In genomic region chr11:8612522-8612921, GRCh38 we compare ENCODE assay signal across 1 cellular context.
TF ChIP-seq lines count a peak whose summit lies in the region.

No MANE protein-coding gene starts in this region.

TF ChIP-seq in GM12878, 131 proteins besides CTCF, POLR2A, EP300 and RAD21:
- no peak for TF ChIP-seq SRF (IDR thresholded peaks at IDR 0.05; ENCODE audit: low read depth in 2 of 2, low read length in 2 of 2)
- TF ChIP-seq, protein P1, sequence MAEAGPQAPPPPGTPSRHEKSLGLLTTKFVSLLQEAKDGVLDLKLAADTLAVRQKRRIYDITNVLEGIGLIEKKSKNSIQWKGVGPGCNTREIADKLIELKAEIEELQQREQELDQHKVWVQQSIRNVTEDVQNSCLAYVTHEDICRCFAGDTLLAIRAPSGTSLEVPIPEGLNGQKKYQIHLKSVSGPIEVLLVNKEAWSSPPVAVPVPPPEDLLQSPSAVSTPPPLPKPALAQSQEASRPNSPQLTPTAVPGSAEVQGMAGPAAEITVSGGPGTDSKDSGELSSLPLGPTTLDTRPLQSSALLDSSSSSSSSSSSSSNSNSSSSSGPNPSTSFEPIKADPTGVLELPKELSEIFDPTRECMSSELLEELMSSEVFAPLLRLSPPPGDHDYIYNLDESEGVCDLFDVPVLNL (IDR thresholded peaks at IDR 0.05; ENCODE audit: low read depth, low read length): no peak
- TF ChIP-seq SMAD1 (IDR thresholded peaks at IDR 0.05; ENCODE audit: low read depth, partially characterized antibody): no peak
- TF ChIP-seq NFIC (IDR thresholded peaks at IDR 0.05; ENCODE audit: low read depth, low read length): no peak
- TF ChIP-seq ZNF592 (IDR thresholded peaks at IDR 0.05): no peak
- TF ChIP-seq, protein P2, sequence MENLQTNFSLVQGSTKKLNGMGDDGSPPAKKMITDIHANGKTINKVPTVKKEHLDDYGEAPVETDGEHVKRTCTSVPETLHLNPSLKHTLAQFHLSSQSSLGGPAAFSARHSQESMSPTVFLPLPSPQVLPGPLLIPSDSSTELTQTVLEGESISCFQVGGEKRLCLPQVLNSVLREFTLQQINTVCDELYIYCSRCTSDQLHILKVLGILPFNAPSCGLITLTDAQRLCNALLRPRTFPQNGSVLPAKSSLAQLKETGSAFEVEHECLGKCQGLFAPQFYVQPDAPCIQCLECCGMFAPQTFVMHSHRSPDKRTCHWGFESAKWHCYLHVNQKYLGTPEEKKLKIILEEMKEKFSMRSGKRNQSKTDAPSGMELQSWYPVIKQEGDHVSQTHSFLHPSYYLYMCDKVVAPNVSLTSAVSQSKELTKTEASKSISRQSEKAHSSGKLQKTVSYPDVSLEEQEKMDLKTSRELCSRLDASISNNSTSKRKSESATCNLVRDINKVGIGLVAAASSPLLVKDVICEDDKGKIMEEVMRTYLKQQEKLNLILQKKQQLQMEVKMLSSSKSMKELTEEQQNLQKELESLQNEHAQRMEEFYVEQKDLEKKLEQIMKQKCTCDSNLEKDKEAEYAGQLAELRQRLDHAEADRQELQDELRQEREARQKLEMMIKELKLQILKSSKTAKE (IDR thresholded peaks at IDR 0.05; ENCODE audit: low read depth, poor library complexity, severe bottlenecking): no peak
- TF ChIP-seq SREBF2 (IDR thresholded peaks at IDR 0.05; ENCODE audit: low read length): no peak
- TF ChIP-seq TCF7 (IDR thresholded peaks at IDR 0.05; ENCODE audit: borderline replicate concordance): no peak
- TF ChIP-seq, protein P3, sequence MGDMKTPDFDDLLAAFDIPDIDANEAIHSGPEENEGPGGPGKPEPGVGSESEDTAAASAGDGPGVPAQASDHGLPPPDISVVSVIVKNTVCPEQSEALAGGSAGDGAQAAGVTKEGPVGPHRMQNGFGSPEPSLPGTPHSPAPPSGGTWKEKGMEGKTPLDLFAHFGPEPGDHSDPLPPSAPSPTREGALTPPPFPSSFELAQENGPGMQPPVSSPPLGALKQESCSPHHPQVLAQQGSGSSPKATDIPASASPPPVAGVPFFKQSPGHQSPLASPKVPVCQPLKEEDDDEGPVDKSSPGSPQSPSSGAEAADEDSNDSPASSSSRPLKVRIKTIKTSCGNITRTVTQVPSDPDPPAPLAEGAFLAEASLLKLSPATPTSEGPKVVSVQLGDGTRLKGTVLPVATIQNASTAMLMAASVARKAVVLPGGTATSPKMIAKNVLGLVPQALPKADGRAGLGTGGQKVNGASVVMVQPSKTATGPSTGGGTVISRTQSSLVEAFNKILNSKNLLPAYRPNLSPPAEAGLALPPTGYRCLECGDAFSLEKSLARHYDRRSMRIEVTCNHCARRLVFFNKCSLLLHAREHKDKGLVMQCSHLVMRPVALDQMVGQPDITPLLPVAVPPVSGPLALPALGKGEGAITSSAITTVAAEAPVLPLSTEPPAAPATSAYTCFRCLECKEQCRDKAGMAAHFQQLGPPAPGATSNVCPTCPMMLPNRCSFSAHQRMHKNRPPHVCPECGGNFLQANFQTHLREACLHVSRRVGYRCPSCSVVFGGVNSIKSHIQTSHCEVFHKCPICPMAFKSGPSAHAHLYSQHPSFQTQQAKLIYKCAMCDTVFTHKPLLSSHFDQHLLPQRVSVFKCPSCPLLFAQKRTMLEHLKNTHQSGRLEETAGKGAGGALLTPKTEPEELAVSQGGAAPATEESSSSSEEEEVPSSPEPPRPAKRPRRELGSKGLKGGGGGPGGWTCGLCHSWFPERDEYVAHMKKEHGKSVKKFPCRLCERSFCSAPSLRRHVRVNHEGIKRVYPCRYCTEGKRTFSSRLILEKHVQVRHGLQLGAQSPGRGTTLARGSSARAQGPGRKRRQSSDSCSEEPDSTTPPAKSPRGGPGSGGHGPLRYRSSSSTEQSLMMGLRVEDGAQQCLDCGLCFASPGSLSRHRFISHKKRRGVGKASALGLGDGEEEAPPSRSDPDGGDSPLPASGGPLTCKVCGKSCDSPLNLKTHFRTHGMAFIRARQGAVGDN (IDR thresholded peaks at IDR 0.05): no peak
- no peak for TF ChIP-seq TCF3 (IDR thresholded peaks at IDR 0.05; ENCODE audit: borderline replicate concordance, insufficient read depth, low read depth, low read length)
- TF ChIP-seq, protein P4, sequence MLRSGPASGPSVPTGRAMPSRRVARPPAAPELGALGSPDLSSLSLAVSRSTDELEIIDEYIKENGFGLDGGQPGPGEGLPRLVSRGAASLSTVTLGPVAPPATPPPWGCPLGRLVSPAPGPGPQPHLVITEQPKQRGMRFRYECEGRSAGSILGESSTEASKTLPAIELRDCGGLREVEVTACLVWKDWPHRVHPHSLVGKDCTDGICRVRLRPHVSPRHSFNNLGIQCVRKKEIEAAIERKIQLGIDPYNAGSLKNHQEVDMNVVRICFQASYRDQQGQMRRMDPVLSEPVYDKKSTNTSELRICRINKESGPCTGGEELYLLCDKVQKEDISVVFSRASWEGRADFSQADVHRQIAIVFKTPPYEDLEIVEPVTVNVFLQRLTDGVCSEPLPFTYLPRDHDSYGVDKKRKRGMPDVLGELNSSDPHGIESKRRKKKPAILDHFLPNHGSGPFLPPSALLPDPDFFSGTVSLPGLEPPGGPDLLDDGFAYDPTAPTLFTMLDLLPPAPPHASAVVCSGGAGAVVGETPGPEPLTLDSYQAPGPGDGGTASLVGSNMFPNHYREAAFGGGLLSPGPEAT (IDR thresholded peaks at IDR 0.05; ENCODE audit: low read depth): no peak
- no peak for TF ChIP-seq FOXM1 (IDR thresholded peaks at IDR 0.05; ENCODE audit: low read depth, low read length)
- no peak for TF ChIP-seq FOXK2 (IDR thresholded peaks at IDR 0.05)
- TF ChIP-seq, protein P5, sequence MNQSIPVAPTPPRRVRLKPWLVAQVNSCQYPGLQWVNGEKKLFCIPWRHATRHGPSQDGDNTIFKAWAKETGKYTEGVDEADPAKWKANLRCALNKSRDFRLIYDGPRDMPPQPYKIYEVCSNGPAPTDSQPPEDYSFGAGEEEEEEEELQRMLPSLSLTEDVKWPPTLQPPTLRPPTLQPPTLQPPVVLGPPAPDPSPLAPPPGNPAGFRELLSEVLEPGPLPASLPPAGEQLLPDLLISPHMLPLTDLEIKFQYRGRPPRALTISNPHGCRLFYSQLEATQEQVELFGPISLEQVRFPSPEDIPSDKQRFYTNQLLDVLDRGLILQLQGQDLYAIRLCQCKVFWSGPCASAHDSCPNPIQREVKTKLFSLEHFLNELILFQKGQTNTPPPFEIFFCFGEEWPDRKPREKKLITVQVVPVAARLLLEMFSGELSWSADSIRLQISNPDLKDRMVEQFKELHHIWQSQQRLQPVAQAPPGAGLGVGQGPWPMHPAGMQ (IDR thresholded peaks at IDR 0.05; ENCODE audit: borderline replicate concordance): no peak
- TF ChIP-seq TCF12 (IDR thresholded peaks at IDR 0.05; ENCODE audit: low read depth, low read length): no peak
- TF ChIP-seq, protein P6, sequence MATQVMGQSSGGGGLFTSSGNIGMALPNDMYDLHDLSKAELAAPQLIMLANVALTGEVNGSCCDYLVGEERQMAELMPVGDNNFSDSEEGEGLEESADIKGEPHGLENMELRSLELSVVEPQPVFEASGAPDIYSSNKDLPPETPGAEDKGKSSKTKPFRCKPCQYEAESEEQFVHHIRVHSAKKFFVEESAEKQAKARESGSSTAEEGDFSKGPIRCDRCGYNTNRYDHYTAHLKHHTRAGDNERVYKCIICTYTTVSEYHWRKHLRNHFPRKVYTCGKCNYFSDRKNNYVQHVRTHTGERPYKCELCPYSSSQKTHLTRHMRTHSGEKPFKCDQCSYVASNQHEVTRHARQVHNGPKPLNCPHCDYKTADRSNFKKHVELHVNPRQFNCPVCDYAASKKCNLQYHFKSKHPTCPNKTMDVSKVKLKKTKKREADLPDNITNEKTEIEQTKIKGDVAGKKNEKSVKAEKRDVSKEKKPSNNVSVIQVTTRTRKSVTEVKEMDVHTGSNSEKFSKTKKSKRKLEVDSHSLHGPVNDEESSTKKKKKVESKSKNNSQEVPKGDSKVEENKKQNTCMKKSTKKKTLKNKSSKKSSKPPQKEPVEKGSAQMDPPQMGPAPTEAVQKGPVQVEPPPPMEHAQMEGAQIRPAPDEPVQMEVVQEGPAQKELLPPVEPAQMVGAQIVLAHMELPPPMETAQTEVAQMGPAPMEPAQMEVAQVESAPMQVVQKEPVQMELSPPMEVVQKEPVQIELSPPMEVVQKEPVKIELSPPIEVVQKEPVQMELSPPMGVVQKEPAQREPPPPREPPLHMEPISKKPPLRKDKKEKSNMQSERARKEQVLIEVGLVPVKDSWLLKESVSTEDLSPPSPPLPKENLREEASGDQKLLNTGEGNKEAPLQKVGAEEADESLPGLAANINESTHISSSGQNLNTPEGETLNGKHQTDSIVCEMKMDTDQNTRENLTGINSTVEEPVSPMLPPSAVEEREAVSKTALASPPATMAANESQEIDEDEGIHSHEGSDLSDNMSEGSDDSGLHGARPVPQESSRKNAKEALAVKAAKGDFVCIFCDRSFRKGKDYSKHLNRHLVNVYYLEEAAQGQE (IDR thresholded peaks at IDR 0.05; ENCODE audit: low read depth, low read length): no peak
- TF ChIP-seq, protein P7, sequence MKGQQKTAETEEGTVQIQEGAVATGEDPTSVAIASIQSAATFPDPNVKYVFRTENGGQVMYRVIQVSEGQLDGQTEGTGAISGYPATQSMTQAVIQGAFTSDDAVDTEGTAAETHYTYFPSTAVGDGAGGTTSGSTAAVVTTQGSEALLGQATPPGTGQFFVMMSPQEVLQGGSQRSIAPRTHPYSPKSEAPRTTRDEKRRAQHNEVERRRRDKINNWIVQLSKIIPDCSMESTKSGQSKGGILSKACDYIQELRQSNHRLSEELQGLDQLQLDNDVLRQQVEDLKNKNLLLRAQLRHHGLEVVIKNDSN (IDR thresholded peaks at IDR 0.05; ENCODE audit: borderline replicate concordance, extremely low read length, insufficient read depth, low read depth, low read length): no peak
- no peak for TF ChIP-seq ZBTB33 (IDR thresholded peaks at IDR 0.05)
- TF ChIP-seq GABPA (IDR thresholded peaks at IDR 0.05; ENCODE audit: low read depth): no peak
